Comparison of ENCODE assay signal across 9 cellular contexts in the genomic region with DNA sequence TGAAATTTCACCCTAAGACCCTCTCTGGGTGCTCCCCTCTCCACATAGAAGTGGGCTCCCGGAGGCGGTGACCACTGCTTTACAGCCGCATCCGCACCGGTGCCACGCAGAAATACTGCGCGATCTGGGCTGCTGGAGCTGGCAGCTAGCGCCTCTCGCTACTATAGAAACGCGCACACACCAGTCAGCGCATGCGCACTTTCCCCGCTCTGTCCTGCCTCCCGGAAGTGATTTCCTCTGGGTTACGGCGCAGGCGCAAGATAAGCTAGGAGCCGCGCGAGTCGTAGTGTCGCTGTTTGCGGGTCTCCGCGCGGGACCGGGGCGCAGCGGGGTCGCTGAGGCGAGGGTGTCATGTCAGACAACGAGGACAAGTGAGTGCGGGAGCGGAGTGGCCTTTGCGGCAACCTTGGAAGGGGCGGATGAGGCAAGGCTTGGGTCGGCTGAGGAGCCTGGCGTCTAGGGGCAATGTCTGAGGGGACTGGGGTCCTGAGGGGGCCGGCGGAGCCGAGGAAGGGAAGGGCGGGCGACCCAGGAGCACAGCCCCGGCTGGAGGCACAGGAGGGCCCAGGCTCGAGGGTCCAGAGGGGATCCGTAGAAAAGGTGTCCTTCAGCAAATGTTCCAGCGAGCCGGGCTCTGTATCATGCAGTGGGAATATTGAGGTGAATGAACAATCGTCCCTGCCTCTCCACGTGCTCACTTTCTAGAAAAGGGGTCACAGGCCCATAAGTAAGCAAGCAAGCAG. TPM values are rescaled to one million over a fixed set of nuclear protein-coding genes. Genes with fewer than 3 reads are reported as not detected.
A peak's percentile ranks its signal among the peaks of the same experiment; 100 is the strongest.
DNase-seq lines count a peak whose midpoint lies in the region; ATAC-seq and TF ChIP-seq lines count a peak whose summit lies in the region.
"Had no signal": no experiment of that assay in that cellular context is flagged by ENCODE, and none has a peak within 500 bp of the region (broad histone marks: within the 10 kb centered on the region; RNA-seq: fewer than 3 reads in every experiment).

Gene C22orf23 (minus strand): TSS at position 165 of the 743 bp plus-strand sequence. CDS start 452 bp downstream, outside the sequence.
Gene POLR2F (plus strand): TSS at position 263 of the 743 bp plus-strand sequence. CDS start 89 bp downstream, at position 352.

- H3K9ac ChIP-seq in smooth muscle cell (ENCODE audit: low read depth), result peak within 1 kb of the TSS; percentile 92

- H4K20me1 ChIP-seq in smooth muscle cell (ENCODE audit: low read depth), result no peaks in the 10 kb centered on the region

- POLR2A ChIA-PET in WTC11 (lab: Charles Lee), result interaction anchor here (0.7 to 1.5 kb wide), 5 partner anchors 10 to 1812 kb away, joined by 3 to 4 read pairs (median 3); no protein-coding TSS in a partner anchor

- H3K4me1 Mint-ChIP-seq in WTC11 (peaks cover 24% of the 10 kb centered on the region), immature natural killer cell (peaks cover 34 to 47% of the 10 kb centered on the region in 2 donors)

- H3K27me3 Mint-ChIP-seq in WTC11 (ENCODE audit: low read depth) (peaks cover 16% of the 10 kb centered on the region), immature natural killer cell (ENCODE audit: low read depth in 3 of 3) (peaks cover 12 to 19% (median 17%) of the 10 kb centered on the region in 3 donors)

- peak; percentile 74 for DNase-seq in AG09309 (ENCODE audit: low read depth)
- DNase-seq in NCI-H2227 treated with DMSO at 0.1 percent for 48 hours (lab: John Stamatoyannopoulos, UW), result peak; percentile 86
- peak; percentile 96 for DNase-seq in WTC11 (ENCODE audit: low spot score)
- DNase-seq in cardiac fibroblast (ENCODE audit: low read depth in 2 of 2), result peak; percentile 96
- DNase-seq in immature natural killer cell, result peak; percentile 95 to 97 (median 96)
- DNase-seq in smooth muscle cell (lab: John Stamatoyannopoulos, UW; ENCODE audit: unreplicated experiment), result peak; percentile 86

- peak within 1 kb of the TSS; percentile 94 for H3K4me3 ChIP-seq in AG09309 (ENCODE audit: control insufficient read depth, low read depth, low read length)
- peak within 1 kb of the TSS; percentile 98 to 100 for H3K4me3 ChIP-seq in cardiac fibroblast (replicated peaks in 1 of 2; ENCODE audit: low read depth in 2 of 2, low read length in 2 of 2)
- peak within 1 kb of the TSS; percentile 89 for H3K4me3 ChIP-seq in smooth muscle cell

- CTCF ChIA-PET in WTC11 (lab: Charles Lee), result interaction anchor here (0.5 to 3.6 kb wide), 12 partner anchors 12 to 310 kb away, joined by 3 to 23 read pairs (median 4); partner anchors contain the start of gene MICALL1

- under 1% methylated on average over 45 of the region's 52 CpGs for WGBS in smooth muscle cell (ENCODE audit: low lambda C conversion rate)

- no peaks in the 10 kb centered on the region for H3K36me3 ChIP-seq in smooth muscle cell (ENCODE audit: low read depth)

- H3K36me3 Mint-ChIP-seq in WTC11 (peaks cover 19% of the 10 kb centered on the region), immature natural killer cell (peaks cover 12 to 18% (median 17%) of the 10 kb centered on the region in 3 donors)

- peaks cover 24% of the 10 kb centered on the region for H3K79me2 ChIP-seq in smooth muscle cell (ENCODE audit: low read depth)

- H3K27ac ChIP-seq in smooth muscle cell (ENCODE audit: low read depth), result peak within 1 kb of the TSS; percentile 60

- H3K4me3 Mint-ChIP-seq in WTC11 (peak within 1 kb of the TSS; percentile 95), immature natural killer cell (peak within 1 kb of the TSS; percentile 99 to 100 (median 100))

- H2AFZ ChIP-seq in smooth muscle cell (ENCODE audit: low read depth), result peak within 1 kb of the TSS; percentile 88

- TF ChIP-seq CTCF in AG09309 (IDR thresholded peaks at IDR 0.05; ENCODE audit: control insufficient read depth, insufficient read depth, low read depth, low read length, missing control alignments) (no peak), WTC11 (IDR thresholded peaks at IDR 0.05) (no peak), cardiac fibroblast (IDR thresholded peaks at IDR 0.05; ENCODE audit: low read depth, low read length) (no peak), smooth muscle cell (IDR thresholded peaks at IDR 0.05; ENCODE audit: borderline replicate concordance, insufficient read depth, poor library complexity, severe bottlenecking) (no peak)

- H3F3A ChIP-seq in smooth muscle cell (ENCODE audit: low read depth), result no peaks in the 10 kb centered on the region

- H3K27ac Mint-ChIP-seq in WTC11, result peak within 1 kb of the TSS; percentile 95
- peak within 1 kb of the TSS; percentile 90 to 99 (median 96) for H3K27ac Mint-ChIP-seq in immature natural killer cell

- H3K9me3 ChIP-seq in smooth muscle cell (replicated peaks; ENCODE audit: low read depth), result no peaks in the 10 kb centered on the region

- H3K27me3 ChIP-seq in smooth muscle cell (ENCODE audit: low read depth), result no peaks in the 10 kb centered on the region

- peak; percentile 83 for ATAC-seq in GM18909 (IDR thresholded peaks at IDR 0.05; ENCODE audit: poor library complexity, unreplicated experiment)
- peak; percentile 88 for ATAC-seq in HG03159 (IDR thresholded peaks at IDR 0.05; ENCODE audit: unreplicated experiment)
- peak; percentile 86 for ATAC-seq in WTC11

- peak within 1 kb of the TSS; percentile 98 for H3K4me2 ChIP-seq in smooth muscle cell

- peaks cover 9% of the 10 kb centered on the region for H3K4me1 ChIP-seq in smooth muscle cell (ENCODE audit: low read depth)

- H3K9me3 Mint-ChIP-seq in WTC11 (no peaks in the 10 kb centered on the region), immature natural killer cell (no peaks in the 10 kb centered on the region)

TF ChIP-seq in WTC11, 78 proteins besides CTCF, POLR2A, EP300 and RAD21 (continues in another document):
- no peak for TF ChIP-seq ZNF121 (CRISPR knock-in tag; IDR thresholded peaks at IDR 0.05)
- TF ChIP-seq, protein P1, sequence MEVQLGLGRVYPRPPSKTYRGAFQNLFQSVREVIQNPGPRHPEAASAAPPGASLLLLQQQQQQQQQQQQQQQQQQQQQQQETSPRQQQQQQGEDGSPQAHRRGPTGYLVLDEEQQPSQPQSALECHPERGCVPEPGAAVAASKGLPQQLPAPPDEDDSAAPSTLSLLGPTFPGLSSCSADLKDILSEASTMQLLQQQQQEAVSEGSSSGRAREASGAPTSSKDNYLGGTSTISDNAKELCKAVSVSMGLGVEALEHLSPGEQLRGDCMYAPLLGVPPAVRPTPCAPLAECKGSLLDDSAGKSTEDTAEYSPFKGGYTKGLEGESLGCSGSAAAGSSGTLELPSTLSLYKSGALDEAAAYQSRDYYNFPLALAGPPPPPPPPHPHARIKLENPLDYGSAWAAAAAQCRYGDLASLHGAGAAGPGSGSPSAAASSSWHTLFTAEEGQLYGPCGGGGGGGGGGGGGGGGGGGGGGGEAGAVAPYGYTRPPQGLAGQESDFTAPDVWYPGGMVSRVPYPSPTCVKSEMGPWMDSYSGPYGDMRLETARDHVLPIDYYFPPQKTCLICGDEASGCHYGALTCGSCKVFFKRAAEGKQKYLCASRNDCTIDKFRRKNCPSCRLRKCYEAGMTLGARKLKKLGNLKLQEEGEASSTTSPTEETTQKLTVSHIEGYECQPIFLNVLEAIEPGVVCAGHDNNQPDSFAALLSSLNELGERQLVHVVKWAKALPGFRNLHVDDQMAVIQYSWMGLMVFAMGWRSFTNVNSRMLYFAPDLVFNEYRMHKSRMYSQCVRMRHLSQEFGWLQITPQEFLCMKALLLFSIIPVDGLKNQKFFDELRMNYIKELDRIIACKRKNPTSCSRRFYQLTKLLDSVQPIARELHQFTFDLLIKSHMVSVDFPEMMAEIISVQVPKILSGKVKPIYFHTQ (CRISPR knock-in tag; IDR thresholded peaks at IDR 0.05), result no peak
- TF ChIP-seq SP1 (CRISPR knock-in tag; conservative IDR thresholded peaks at IDR 0.05), result peak; percentile 61
- no peak for TF ChIP-seq ZNF396 (CRISPR knock-in tag; IDR thresholded peaks at IDR 0.05; ENCODE audit: borderline replicate concordance)
- TF ChIP-seq, protein P2, sequence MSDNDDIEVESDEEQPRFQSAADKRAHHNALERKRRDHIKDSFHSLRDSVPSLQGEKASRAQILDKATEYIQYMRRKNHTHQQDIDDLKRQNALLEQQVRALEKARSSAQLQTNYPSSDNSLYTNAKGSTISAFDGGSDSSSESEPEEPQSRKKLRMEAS (CRISPR knock-in tag; IDR thresholded peaks at IDR 0.05), result peak; percentile 49; the same call in 1 of the 2 replicates
- TF ChIP-seq SMAD3 (CRISPR knock-in tag; IDR thresholded peaks at IDR 0.05; ENCODE audit: borderline replicate concordance), result no peak
- no peak for TF ChIP-seq ATF6 (CRISPR knock-in tag; IDR thresholded peaks at IDR 0.05)
- TF ChIP-seq FOXK1 (CRISPR knock-in tag; IDR thresholded peaks at IDR 0.05), result peak; percentile 84
- TF ChIP-seq, protein P3, sequence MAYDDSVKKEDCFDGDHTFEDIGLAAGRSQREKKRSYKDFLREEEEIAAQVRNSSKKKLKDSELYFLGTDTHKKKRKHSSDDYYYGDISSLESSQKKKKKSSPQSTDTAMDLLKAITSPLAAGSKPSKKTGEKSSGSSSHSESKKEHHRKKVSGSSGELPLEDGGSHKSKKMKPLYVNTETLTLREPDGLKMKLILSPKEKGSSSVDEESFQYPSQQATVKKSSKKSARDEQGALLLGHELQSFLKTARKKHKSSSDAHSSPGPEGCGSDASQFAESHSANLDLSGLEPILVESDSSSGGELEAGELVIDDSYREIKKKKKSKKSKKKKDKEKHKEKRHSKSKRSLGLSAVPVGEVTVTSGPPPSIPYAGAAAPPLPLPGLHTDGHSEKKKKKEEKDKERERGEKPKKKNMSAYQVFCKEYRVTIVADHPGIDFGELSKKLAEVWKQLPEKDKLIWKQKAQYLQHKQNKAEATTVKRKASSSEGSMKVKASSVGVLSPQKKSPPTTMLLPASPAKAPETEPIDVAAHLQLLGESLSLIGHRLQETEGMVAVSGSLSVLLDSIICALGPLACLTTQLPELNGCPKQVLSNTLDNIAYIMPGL (CRISPR knock-in tag; IDR thresholded peaks at IDR 0.05), result peak; percentile 70; the same call in 1 of the 2 replicates

RNA-seq across cellular contexts. Expression of gene C22orf23, which starts in this region (rescaled TPM):
- total RNA-seq in WTC11 (2021) (0.16 to 0.96 TPM (median 0.72 TPM) in 3 replicates), smooth muscle cell (0.18 and 0.81 TPM in 2 replicates)
- polyA plus RNA-seq in immature natural killer cell (not detected), smooth muscle cell (1.0 and 2.4 TPM in 2 replicates)
- total RNA-seq: T-helper 2 cell treated with Interferon-gamma antibody and Interleukin-4, amounts not matched to agents 100 ng/mL and 5 ng/mL, for 36 hours had no signal

RNA-seq across cellular contexts. Expression of gene POLR2F, which starts in this region (rescaled TPM):
- 128 to 138 TPM (median 132 TPM) in 3 replicates for total RNA-seq in WTC11 (2021)
- polyA plus RNA-seq in immature natural killer cell, result 100 to 1,000 TPM; 181 to 275 (median 203) TPM
- total RNA-seq in smooth muscle cell, result 29.0 and 52.2 TPM in 2 replicates
- polyA plus RNA-seq in smooth muscle cell, result 138 and 141 TPM in 2 replicates

Comparison
In these comparisons a context has a peak if more than half of its experiments do, and no peak if none do; other contexts are left out.
1. Peak in every context shown above with its lines: DNase-seq, ATAC-seq, H3K4me3 ChIP-seq and H3K27ac ChIP-seq.